Comparison of ENCODE assay signal across 8 cellular contexts in the genomic region with DNA sequence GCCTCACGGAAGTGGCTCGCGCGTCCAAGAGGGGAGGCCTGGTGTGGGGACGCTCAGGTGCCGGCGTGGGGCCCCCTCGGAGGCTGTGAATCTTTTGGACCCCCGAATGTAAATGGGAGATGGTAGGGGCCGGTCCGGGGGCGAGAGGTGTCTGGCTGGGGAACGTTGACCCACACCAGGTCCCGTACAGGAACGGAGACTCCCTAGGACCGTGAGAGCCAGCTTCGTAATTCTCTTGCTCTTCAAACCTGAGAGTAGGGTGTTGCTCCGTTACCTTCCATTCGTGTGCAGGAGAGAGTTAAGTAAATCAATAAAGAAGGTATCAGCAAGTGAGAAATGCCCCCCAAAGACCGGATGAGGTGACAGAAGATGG. TPM values are rescaled to one million over a fixed set of nuclear protein-coding genes. Genes with fewer than 3 reads are reported as not detected.
A peak's percentile ranks its signal among the peaks of the same experiment; 100 is the strongest.
DNase-seq lines count a peak whose midpoint lies in the region; ATAC-seq, FAIRE-seq and TF ChIP-seq lines count a peak whose summit lies in the region.

No MANE protein-coding gene starts in this region.

- peaks cover 0 to 17% (median 5%) of the 10 kb centered on the region in 3 donors for H3K36me3 Mint-ChIP-seq in CD8-positive, alpha-beta memory T cell

- intact Hi-C loops in K562 (cut with micrococcal nuclease) = loop anchor here (5.0 kb wide), 2 partner anchors 46 to 49 kb away; no protein-coding TSS in a partner anchor
- intact Hi-C loops in upper lobe of right lung (cut with DNase I) = no loop called here

- H3K9me3 Mint-ChIP-seq in CD8-positive, alpha-beta memory T cell = peaks cover 0 to 1% (median 0%) of the 10 kb centered on the region in 5 donors

- 1% methylated on average over 15 of the region's 20 CpGs for WGBS in K562 (ENCODE audit: insufficient coverage, low coverage, missing lambda C conversion rate)
- WGBS in liver = under 1% methylated on average over 20 of the region's 20 CpGs

- POLR2A ChIA-PET in CD8-positive, alpha-beta memory T cell (lab: Charles Lee) = no interaction called here
- POLR2A ChIA-PET in K562 (lab: Yijun Ruan, JAX) = interaction anchor here (0.7 to 2.5 kb wide), 9 partner anchors 10 to 67 kb away, joined by 3 to 19 read pairs (median 5); no protein-coding TSS in a partner anchor

- in situ Hi-C loops in K562 (cut with MboI) = no loop called here

- H2AFZ ChIP-seq in K562 (ENCODE audit: low read depth, low read length) = peak overlapping the region; percentile 92

- peak overlapping the region; percentile 96 for H3K27ac ChIP-seq in CD8-positive, alpha-beta memory T cell (ENCODE audit: low read depth, low read length)
- H3K27ac ChIP-seq in K562 (ENCODE audit: extremely low read depth, low read depth, low read length) = peak overlapping the region; percentile 92
- H3K27ac ChIP-seq in liver (ENCODE audit: low read depth in 1 of 2, low read length in 2 of 2) = peak overlapping the region; percentile 92 to 97
- H3K27ac ChIP-seq in upper lobe of right lung = peak overlapping the region; percentile 98

- peak; percentile 1 for ATAC-seq in HG03460 (IDR thresholded peaks at IDR 0.05; ENCODE audit: unreplicated experiment)
- ATAC-seq in K562 = peak; percentile 21
- peak; percentile 0 for ATAC-seq in upper lobe of right lung

- peaks cover 0 to 4% of the 10 kb centered on the region in 2 donors for H3K27me3 Mint-ChIP-seq in CD8-positive, alpha-beta memory T cell

- peak in 3 of 5 donors; percentile 9 to 63 (median 47) for DNase-seq in CD8-positive, alpha-beta memory T cell
- DNase-seq in K562 (ENCODE audit: extremely low read depth in 1 of 4, low spot score in 3 of 4) = no peak
- DNase-seq in upper lobe of right lung = no peak
- no peak for DNase-seq in SKM-1 (lab: John Stamatoyannopoulos, UW; ENCODE audit: unreplicated experiment)
- DNase-seq in medulla oblongata (ENCODE audit: extremely low spot score) = no peak
- DNase-seq in NCI-H1092 (lab: John Stamatoyannopoulos, UW) = no peak

- TF ChIP-seq RAD21 in K562 (CRISPR knock-in tag; conservative IDR thresholded peaks at IDR 0.05 in 1 of 2, IDR thresholded peaks at IDR 0.05 in 1 of 2) = no peak
- no peak for TF ChIP-seq RAD21 in liver (IDR thresholded peaks at IDR 0.05)

- no peak for FAIRE-seq in K562 (lab: Jason Lieb, UNC)

- H3K4me1 ChIP-seq in CD8-positive, alpha-beta memory T cell (ENCODE audit: insufficient read depth, low read length) = peaks cover 42% of the 10 kb centered on the region
- H3K4me1 ChIP-seq in K562 (replicated peaks in 1 of 2; ENCODE audit: control insufficient read depth in 2 of 2, insufficient read depth in 2 of 2, low read length in 2 of 2) (peaks cover 32 to 50% of the 10 kb centered on the region in 2 experiments), liver (ENCODE audit: control insufficient read depth in 4 of 4, insufficient read depth in 4 of 4, low read length in 3 of 4) (peaks cover 7 to 40% (median 34%) of the 10 kb centered on the region in 4 donors), upper lobe of right lung (peaks cover 67% of the 10 kb centered on the region)

- no peaks in the 10 kb centered on the region for H3K27me3 ChIP-seq in CD8-positive, alpha-beta memory T cell (ENCODE audit: insufficient read depth, low read length, poor library complexity, severe bottlenecking)
- H3K27me3 ChIP-seq in K562 (ENCODE audit: control insufficient read depth in 2 of 2, insufficient read depth in 2 of 2, low read length in 2 of 2) (no peaks in the 10 kb centered on the region), liver (ENCODE audit: control insufficient read depth in 4 of 4, insufficient read depth in 4 of 4, low read length in 3 of 4) (no peaks in the 10 kb centered on the region), upper lobe of right lung (no peaks in the 10 kb centered on the region)

- no peaks in the 10 kb centered on the region for H4K20me1 ChIP-seq in K562 (replicated peaks; ENCODE audit: control insufficient read depth, insufficient read depth, low read length)

- BruUV-seq in K562 (replicated peaks; lab: Mats Ljungman, UMichigan) = TSS peak; percentile 64

- peak overlapping the region; percentile 90 to 97 (median 94) for H3K4me3 Mint-ChIP-seq in CD8-positive, alpha-beta memory T cell

- H3K9ac ChIP-seq in K562 (ENCODE audit: insufficient read depth in 1 of 2, low read depth in 2 of 2, low read length in 2 of 2) (peak overlapping the region; percentile 92 to 94), liver (ENCODE audit: low read depth in 1 of 2, low read length in 2 of 2) (peak overlapping the region; percentile 77 to 98)

- peak; percentile 27; the same call in 1 of the 2 replicates for TF ChIP-seq POLR2A in K562 (conservative IDR thresholded peaks at IDR 0.05)

- no peaks in the 10 kb centered on the region for H3K36me3 ChIP-seq in CD8-positive, alpha-beta memory T cell (ENCODE audit: insufficient read depth, low read length)
- H3K36me3 ChIP-seq in K562 (ENCODE audit: control insufficient read depth, insufficient read depth, low read length) (peaks cover 11% of the 10 kb centered on the region; the same call in 1 of the 3 replicates), liver (ENCODE audit: control insufficient read depth in 4 of 4, insufficient read depth in 3 of 4, low read depth in 1 of 4, low read length in 3 of 4) (peaks cover 0 to 8% (median 1%) of the 10 kb centered on the region in 4 donors), upper lobe of right lung (peaks cover 3% of the 10 kb centered on the region)

- no peaks in the 10 kb centered on the region for H3K9me3 ChIP-seq in CD8-positive, alpha-beta memory T cell (ENCODE audit: low read length)
- H3K9me3 ChIP-seq in K562 (replicated peaks; ENCODE audit: control insufficient read depth, insufficient read depth, low read depth, low read length) = no peaks in the 10 kb centered on the region
- H3K9me3 ChIP-seq in liver (ENCODE audit: control insufficient read depth in 4 of 4, low read length in 3 of 4) = no peaks in the 10 kb centered on the region
- H3K9me3 ChIP-seq in upper lobe of right lung = no peaks in the 10 kb centered on the region

- H3K4me2 ChIP-seq in K562 (ENCODE audit: insufficient read depth, low read length) = peak overlapping the region; percentile 91

- H3K79me2 ChIP-seq in K562 (ENCODE audit: control insufficient read depth, insufficient read depth, low read length) = peaks cover 41% of the 10 kb centered on the region

- TF ChIP-seq CTCF in K562 (IDR thresholded peaks at IDR 0.05 in 2 of 3, conservative IDR thresholded peaks at IDR 0.05 in 1 of 3; ENCODE audit: insufficient read depth in 2 of 3, low read depth in 1 of 3, low read length in 3 of 3) (no peak), liver (IDR thresholded peaks at IDR 0.05; ENCODE audit: low read depth, low read length, missing input control) (no peak), upper lobe of right lung (IDR thresholded peaks at IDR 0.05) (no peak)

- H3K27ac Mint-ChIP-seq in CD8-positive, alpha-beta memory T cell = peak overlapping the region; percentile 93 to 100 (median 98)

- peaks cover 62 to 84% (median 79%) of the 10 kb centered on the region in 3 donors for H3K4me1 Mint-ChIP-seq in CD8-positive, alpha-beta memory T cell

- no peaks in the 10 kb centered on the region for H3K9me1 ChIP-seq in K562 (ENCODE audit: control insufficient read depth, insufficient read depth, low read length)

- peak overlapping the region; percentile 91 for H3K4me3 ChIP-seq in CD8-positive, alpha-beta memory T cell (ENCODE audit: low read length)
- H3K4me3 ChIP-seq in K562 = peak overlapping the region; percentile 85
- peak overlapping the region; percentile 63 to 89 (median 88) for H3K4me3 ChIP-seq in liver (ENCODE audit: low read depth in 1 of 3, low read length in 3 of 3)
- H3K4me3 ChIP-seq in upper lobe of right lung = peak overlapping the region; percentile 91

- no peak for TF ChIP-seq EP300 in K562 (IDR thresholded peaks at IDR 0.05; ENCODE audit: low read length)

- CTCF ChIA-PET in CD8-positive, alpha-beta memory T cell (lab: Charles Lee) = interaction anchor here (0.6 to 1.4 kb wide), 2 partner anchors 26 to 78 kb away, joined by 3 to 5 read pairs; no protein-coding TSS in a partner anchor
- CTCF ChIA-PET in K562 (lab: Yijun Ruan, JAX; ENCODE audit: low intra/inter-chr PET ratio) = no interaction called here

RNA-seq across cellular contexts. Expression of gene LYRM1, which starts 0.5 kb away (rescaled TPM):
- 10 to 100 TPM; 33.9 to 35.1 TPM for total RNA-seq in CD8-positive, alpha-beta memory T cell
- polyA plus RNA-seq in CD8-positive, alpha-beta memory T cell = 39.9 TPM
- total RNA-seq in K562 (2011; cell fraction: chromatin; rRNA removed; ENCODE audit: low replicate concordance) = 5.6 and 11.9 TPM in 2 replicates
- 3.3 and 3.7 TPM in 2 replicates for total RNA-seq in K562 (2011; cell fraction: nucleolus; rRNA removed)
- total RNA-seq in K562 (2011; cell fraction: nucleoplasm; rRNA removed) = 8.4 and 14.1 TPM in 2 replicates
- 22.0 and 32.7 TPM in 2 replicates for total RNA-seq in K562 (2014; rRNA removed)
- total RNA-seq in K562 (2014; rRNA removed; fragmentation: Illumina TruSeq; extraction: Trizol) = 26.2 and 28.2 TPM in 2 replicates
- 26.0 and 26.5 TPM in 2 replicates for total RNA-seq in K562 (2015; rRNA removed; fragmentation: Illumina TruSeq; extraction: Trizol)
- total RNA-seq in K562 (2021) = 17.5 and 18.9 TPM in 2 replicates
- 26.9 and 32.7 TPM in 2 replicates for polyA plus RNA-seq in K562 (2011; rRNA removed)
- polyA plus RNA-seq in K562 (2011; cell fraction: cytosol; rRNA removed) = 9.0 and 16.7 TPM in 2 replicates
- polyA plus RNA-seq in K562 (2011; cell fraction: nucleus; rRNA removed) = 7.8 and 12.3 TPM in 2 replicates
- 24.3 and 54.4 TPM in 2 replicates for polyA plus RNA-seq in K562 (2012)
- polyA plus RNA-seq in K562 (2014; fragmentation: Illumina TruSeq; extraction: Trizol) = 36.9 and 40.2 TPM in 2 replicates
- polyA plus RNA-seq in K562 (2014; fragmentation: Nextera tagmentation; extraction: Ambion mirVana) = 10 to 100 TPM; 40.0 to 44.1 TPM
- polyA plus RNA-seq in K562 (2014; rRNA removed) = 26.3 and 27.3 TPM in 2 replicates
- polyA minus RNA-seq in K562 (2011; rRNA and poly(A)+ RNA removed) = 18.1 and 18.9 TPM in 2 replicates
- 5.5 and 9.6 TPM in 2 replicates for polyA minus RNA-seq in K562 (2011; cell fraction: cytosol; rRNA and poly(A)+ RNA removed)
- 2.6 and 5.8 TPM in 2 replicates for polyA minus RNA-seq in K562 (2011; cell fraction: nucleus; rRNA and poly(A)+ RNA removed)
- total RNA-seq in liver = 10 to 100 TPM; 33.2 to 49.5 TPM
- 10 to 100 TPM; 52.0 to 57.3 TPM for polyA plus RNA-seq in liver
- 28.9 TPM for total RNA-seq in upper lobe of right lung

RNA-seq across cellular contexts. Expression of gene DCUN1D3, which starts 0.9 kb away (rescaled TPM):
- 10 to 100 TPM; 12.7 to 13.2 TPM for total RNA-seq in CD8-positive, alpha-beta memory T cell
- 1.4 TPM for polyA plus RNA-seq in CD8-positive, alpha-beta memory T cell
- 8.4 and 10.3 TPM in 2 replicates for total RNA-seq in K562 (2011; cell fraction: chromatin; rRNA removed; ENCODE audit: low replicate concordance)
- total RNA-seq in K562 (2011; cell fraction: nucleolus; rRNA removed) = 4.1 and 4.8 TPM in 2 replicates
- 9.6 and 13.8 TPM in 2 replicates for total RNA-seq in K562 (2011; cell fraction: nucleoplasm; rRNA removed)
- total RNA-seq in K562 (2014; rRNA removed) (2.2 TPM in 2 replicates), K562 (2014; rRNA removed; fragmentation: Illumina TruSeq; extraction: Trizol) (2.2 and 3.2 TPM in 2 replicates), K562 (2015; rRNA removed; fragmentation: Illumina TruSeq; extraction: Trizol) (2.9 and 3.5 TPM in 2 replicates), K562 (2021) (3.8 and 4.7 TPM in 2 replicates), liver (10 to 100 TPM in 1 of 2 donors, 1 to 10 TPM in 1; 4.9 to 16.8 TPM), upper lobe of right lung (28.7 TPM)
- polyA plus RNA-seq in K562 (2011; rRNA removed) (2.6 and 3.1 TPM in 2 replicates), K562 (2014; fragmentation: Illumina TruSeq; extraction: Trizol) (1.4 and 1.6 TPM in 2 replicates), K562 (2014; fragmentation: Nextera tagmentation; extraction: Ambion mirVana) (1 to 10 TPM; 1.0 to 1.9 TPM), K562 (2014; rRNA removed) (1.8 and 2.4 TPM in 2 replicates), liver (1 to 10 TPM; 2.7 to 4.6 TPM)
- 1.3 and 1.8 TPM in 2 replicates for polyA plus RNA-seq in K562 (2011; cell fraction: cytosol; rRNA removed)
- 5.6 and 5.7 TPM in 2 replicates for polyA plus RNA-seq in K562 (2011; cell fraction: nucleus; rRNA removed)
- polyA plus RNA-seq in K562 (2012) = 1.8 and 2.8 TPM in 2 replicates
- 5.3 and 6.9 TPM in 2 replicates for polyA minus RNA-seq in K562 (2011; rRNA and poly(A)+ RNA removed)
- 2.7 and 3.2 TPM in 2 replicates for polyA minus RNA-seq in K562 (2011; cell fraction: cytosol; rRNA and poly(A)+ RNA removed)
- polyA minus RNA-seq in K562 (2011; cell fraction: nucleus; rRNA and poly(A)+ RNA removed) = 3.9 and 6.3 TPM in 2 replicates

Comparison
In these comparisons a context has a peak if more than half of its experiments do, and no peak if none do; other contexts are left out.
1. DNase-seq: peak in CD8-positive, alpha-beta memory T cell (3 of 5); none in K562 (0 of 4), upper lobe of right lung (single experiment), SKM-1 (single experiment), medulla oblongata (single experiment) and NCI-H1092 (single experiment).
2. Peak in every context shown above with its lines, with median percentiles within 50 percentile points of each other: H3K27ac ChIP-seq, H3K4me3 ChIP-seq and ATAC-seq.